28 cellular contexts compared by ENCODE assay signal in genomic region chr10:124315599-124316270, GRCh38.
A peak's percentile ranks its signal among the peaks of the same experiment; 100 is the strongest.
DNase-seq lines count a peak whose midpoint lies in the region; ATAC-seq, FAIRE-seq and TF ChIP-seq lines count a peak whose summit lies in the region.
"Had no signal": no experiment of that assay in that cellular context is flagged by ENCODE, and none has a peak within 500 bp of the region (broad histone marks: within the 10 kb centered on the region; RNA-seq: fewer than 3 reads in every experiment).

No MANE protein-coding gene starts in this region.

- TF ChIP-seq EP300 in GM12878 (IDR thresholded peaks at IDR 0.05; ENCODE audit: borderline replicate concordance in 1 of 2, control insufficient read depth in 1 of 2, low read depth in 2 of 2, low read length in 2 of 2) (no peak), SK-N-SH (IDR thresholded peaks at IDR 0.05; ENCODE audit: borderline replicate concordance in 1 of 2, low read depth in 1 of 2, low read length in 1 of 2) (no peak)

- CTCF ChIA-PET in GM12878 (lab: Yijun Ruan, JAX) = no interaction called here
- CTCF ChIA-PET in SK-N-SH (lab: Yijun Ruan, JAX) = interaction anchor here (0.6 to 0.8 kb wide), 2 partner anchors 15 to 57 kb away, joined by 3 read pairs; no protein-coding TSS in a partner anchor

- H3K4me3 ChIP-seq in GM12878 = no peak overlapping the region
- no peak overlapping the region for H3K4me3 ChIP-seq in upper lobe of right lung
- no peak overlapping the region for H3K4me3 ChIP-seq in SK-N-SH (ENCODE audit: low read depth in 2 of 2, low read length in 1 of 2)
- H3K4me3 ChIP-seq in esophagus squamous epithelium = no peak overlapping the region
- H3K4me3 ChIP-seq: Peyer's patch, psoas muscle, sigmoid colon, transverse colon had no signal

- TF ChIP-seq RAD21 in GM12878 (IDR thresholded peaks at IDR 0.05; ENCODE audit: insufficient read depth, low read depth, low read length) (no peak; the same call in 1 of the 2 replicates), SK-N-SH (IDR thresholded peaks at IDR 0.05; ENCODE audit: low read length) (no peak)

- no peak for ATAC-seq in GM12878
- peak; percentile 43 for ATAC-seq in upper lobe of right lung
- ATAC-seq: activated CD4-positive, CD25-positive, alpha-beta regulatory T cell treated with anti-CD3 and anti-CD28 coated beads, Interleukin-2, amount 50 U/mL, for 24 hours; foreskin keratinocyte; HCT116; naive thymus-derived CD8-positive, alpha-beta T cell; psoas muscle had no signal

- no peak overlapping the region for H3K9ac ChIP-seq in GM12878 (ENCODE audit: control insufficient read depth, insufficient read depth, low read length)
- no peak overlapping the region for H3K9ac ChIP-seq in SK-N-SH

- no TSS peak for BruUV-seq in GM12878 (replicated peaks; lab: Mats Ljungman, UMichigan)

- H3K9me3 ChIP-seq in GM12878 (replicated peaks; ENCODE audit: control insufficient read depth, insufficient read depth, low read length) (peaks cover 2% of the 10 kb centered on the region; the same call in 2 of the 3 replicates), upper lobe of right lung (no peaks in the 10 kb centered on the region), SK-N-SH (no peaks in the 10 kb centered on the region), esophagus squamous epithelium (no peaks in the 10 kb centered on the region)
- H3K9me3 ChIP-seq: Peyer's patch, psoas muscle, sigmoid colon, transverse colon had no signal

- H3K4me2 ChIP-seq in GM12878 (ENCODE audit: control insufficient read depth, insufficient read depth) (no peak overlapping the region), SK-N-SH (no peak overlapping the region)

- in situ Hi-C loops in GM12878 (cut with MboI) = no loop called here

- SMC1A ChIA-PET in GM12878 (lab: Charles Lee; ENCODE audit: uncharacterized antibody, unreplicated experiment) = interaction anchor here (1.1 to 1.4 kb wide), 2 partner anchors 9 to 11 kb away, joined by 3 to 4 read pairs; no protein-coding TSS in a partner anchor

- 50% methylated on average over 6 of the region's 6 CpGs for WGBS in GM12878 (ENCODE audit: insufficient coverage, insufficient replicate concordance, low lambda C conversion rate, missing lambda C conversion rate)
- WGBS in SK-N-SH (ENCODE audit: low lambda C conversion rate) = 28% methylated on average over 6 of the region's 6 CpGs
- WGBS in esophagus squamous epithelium, 2 donors = 59 to 74% methylated on average over 6 of the region's 6 CpGs

- no peaks in the 10 kb centered on the region for H3K79me2 ChIP-seq in GM12878 (ENCODE audit: control insufficient read depth, insufficient read depth, low read length)
- H3K79me2 ChIP-seq in SK-N-SH (ENCODE audit: insufficient read depth) = no peaks in the 10 kb centered on the region

- FAIRE-seq in GM12878 (lab: Jason Lieb, UNC) = no peak
- FAIRE-seq: kidney had no signal

- POLR2A ChIA-PET in GM12878 (lab: Charles Lee) (no interaction called here), SK-N-SH (lab: Yijun Ruan, JAX) (no interaction called here)

- H3F3A ChIP-seq in SK-N-SH (replicated peaks; ENCODE audit: insufficient read depth) = no peaks in the 10 kb centered on the region

- H3K36me3 ChIP-seq in GM12878 (ENCODE audit: control insufficient read depth in 2 of 2, insufficient read depth in 2 of 2, low read length in 1 of 2) (no peaks in the 10 kb centered on the region), upper lobe of right lung (no peaks in the 10 kb centered on the region), SK-N-SH (replicated peaks in 1 of 2; ENCODE audit: control insufficient read depth in 1 of 2, insufficient read depth in 2 of 2, low read length in 1 of 2) (no peaks in the 10 kb centered on the region), esophagus squamous epithelium (no peaks in the 10 kb centered on the region)
- H3K36me3 ChIP-seq: Peyer's patch, sigmoid colon, transverse colon had no signal

- TF ChIP-seq CTCF in GM12878 (IDR thresholded peaks at IDR 0.05 in 2 of 3, conservative IDR thresholded peaks at IDR 0.05 in 1 of 3; ENCODE audit: control insufficient read depth in 2 of 3, extremely low read depth in 1 of 3, insufficient read depth in 1 of 3, low read depth in 3 of 3, low read length in 3 of 3) (no peak; a peak in 1 of 6 replicates), upper lobe of right lung (IDR thresholded peaks at IDR 0.05) (no peak), SK-N-SH (IDR thresholded peaks at IDR 0.05) (no peak), esophagus squamous epithelium (IDR thresholded peaks at IDR 0.05) (no peak)

- H3K27ac ChIP-seq in GM12878 (ENCODE audit: control insufficient read depth, insufficient read depth) = no peak overlapping the region
- no peak overlapping the region for H3K27ac ChIP-seq in upper lobe of right lung
- H3K27ac ChIP-seq in SK-N-SH (ENCODE audit: low read depth in 2 of 2, low read length in 1 of 2) = no peak overlapping the region
- no peak overlapping the region for H3K27ac ChIP-seq in esophagus squamous epithelium
- H3K27ac ChIP-seq: 22Rv1, foreskin keratinocyte, Peyer's patch, psoas muscle, sigmoid colon, transverse colon had no signal

- H3K9me2 ChIP-seq in SK-N-SH = no peaks in the 10 kb centered on the region

- no peak overlapping the region for H2AFZ ChIP-seq in GM12878 (ENCODE audit: control insufficient read depth, low read depth, low read length)
- no peak overlapping the region for H2AFZ ChIP-seq in SK-N-SH (ENCODE audit: low read depth)

- H3K4me1 ChIP-seq in GM12878 (ENCODE audit: control insufficient read depth, insufficient read depth, low read length) = no peaks in the 10 kb centered on the region
- no peaks in the 10 kb centered on the region for H3K4me1 ChIP-seq in upper lobe of right lung
- no peaks in the 10 kb centered on the region for H3K4me1 ChIP-seq in SK-N-SH (ENCODE audit: control insufficient read depth in 1 of 2, insufficient read depth in 2 of 2, low read depth in 1 of 2, low read length in 1 of 2)
- H3K4me1 ChIP-seq in esophagus squamous epithelium = no peaks in the 10 kb centered on the region
- H3K4me1 ChIP-seq: foreskin keratinocyte, Peyer's patch, psoas muscle, sigmoid colon, transverse colon had no signal

- peak; percentile 10 for DNase-seq in NOMO-1 treated with DMSO at 0.1 percent for 48 hours (lab: John Stamatoyannopoulos, UW; ENCODE audit: unreplicated experiment)
- no peak for DNase-seq in NOMO-1 treated with dmso at 0.1 percent for 144 hours (lab: John Stamatoyannopoulos, UW; ENCODE audit: unreplicated experiment)
- DNase-seq in GM12878 (ENCODE audit: low read depth, low spot score) = no peak
- DNase-seq in islet precursor cell = peak; percentile 11
- no peak for DNase-seq in upper lobe of right lung
- no peak for DNase-seq in SK-N-SH
- no peak for DNase-seq in esophagus squamous epithelium (lab: John Stamatoyannopoulos, UW)
- no peak for DNase-seq in SW480 (ENCODE audit: low spot score)
- DNase-seq: activated CD4-positive, alpha-beta T cell treated with anti-CD3 and anti-CD28 coated beads, Interleukin-2, amount 50 U/mL, for 4 hours; activated CD8-positive, alpha-beta memory T cell treated with anti-CD3 and anti-CD28 coated beads, Interleukin-2, amount 50 U/mL, for 4 hours; activated naive CD4-positive, alpha-beta T cell treated with anti-CD3 and anti-CD28 coated beads, Interleukin-2, amount 50 U/mL, for 16 hours; cortex of kidney; DMS79; erythroblast; foreskin keratinocyte; kidney; naive thymus-derived CD8-positive, alpha-beta T cell; NCI-H1436 treated with DMSO at 0.1 percent for 48 hours; NCI-H2081 treated with DMSO at 0.1 percent for 48 hours; NCI-H226; Peyer's patch; psoas muscle; sigmoid colon; stimulated activated CD4-positive, alpha-beta T cell treated with anti-CD3 and anti-CD28 coated beads, Interleukin-4, amount 100 ng/mL, for 1 hour; transverse colon had no signal

- intact Hi-C loops in GM12878 (cut with micrococcal nuclease; ENCODE audit: unreplicated experiment) = no loop called here
- intact Hi-C loops in upper lobe of right lung (cut with DNase I) = no loop called here
- intact Hi-C loops in esophagus squamous epithelium (cut with DNase I) = no loop called here

- TF ChIP-seq POLR2A in GM12878 (IDR thresholded peaks at IDR 0.05; ENCODE audit: low read depth, low read length) (no peak), esophagus squamous epithelium (IDR thresholded peaks at IDR 0.05) (no peak)

- H4K20me1 ChIP-seq in GM12878 (ENCODE audit: control insufficient read depth, insufficient read depth) = no peaks in the 10 kb centered on the region
- H4K20me1 ChIP-seq in SK-N-SH (ENCODE audit: insufficient read depth) = no peaks in the 10 kb centered on the region

- H3K27me3 ChIP-seq in GM12878 (replicated peaks in 1 of 2; ENCODE audit: control insufficient read depth in 2 of 2, insufficient read depth in 2 of 2, low read length in 1 of 2) (no peaks in the 10 kb centered on the region), upper lobe of right lung (no peaks in the 10 kb centered on the region), SK-N-SH (ENCODE audit: insufficient read depth) (no peaks in the 10 kb centered on the region), esophagus squamous epithelium (no peaks in the 10 kb centered on the region)
- H3K27me3 ChIP-seq: foreskin keratinocyte, Peyer's patch, sigmoid colon, transverse colon had no signal

- RAD21 ChIA-PET in GM12878 (lab: Charles Lee; ENCODE audit: unreplicated experiment) = interaction anchor here (1.5 kb wide), 1 partner anchor 30 kb away, joined by 3 read pairs; no protein-coding TSS in a partner anchor

TF ChIP-seq in GM12878, 131 proteins besides CTCF, POLR2A, EP300 and RAD21 (continues in another document):
- TF ChIP-seq CHD2 (IDR thresholded peaks at IDR 0.05; ENCODE audit: borderline replicate concordance, low read depth, low read length) = no peak

TF ChIP-seq in SK-N-SH, 30 proteins besides CTCF, POLR2A, EP300 and RAD21 (continues in another document):
- no peak for TF ChIP-seq GATA2 (CRISPR knock-in tag; IDR thresholded peaks at IDR 0.05)
- no peak for TF ChIP-seq RXRA (IDR thresholded peaks at IDR 0.05; ENCODE audit: borderline replicate concordance, low read depth)
- no peak for TF ChIP-seq RCOR1 (IDR thresholded peaks at IDR 0.05; ENCODE audit: low read length)
- no peak for TF ChIP-seq CHD2 (IDR thresholded peaks at IDR 0.05; ENCODE audit: low read length, partially characterized antibody)
- TF ChIP-seq FOXJ3 (CRISPR knock-in tag; IDR thresholded peaks at IDR 0.05) = no peak
- no peak for TF ChIP-seq TEAD4 (IDR thresholded peaks at IDR 0.05; ENCODE audit: borderline replicate concordance, insufficient read depth)
- no peak for TF ChIP-seq SMC3 (IDR thresholded peaks at IDR 0.05; ENCODE audit: low read depth, low read length)
- no peak for TF ChIP-seq NFIC (IDR thresholded peaks at IDR 0.05; ENCODE audit: borderline replicate concordance)
- TF ChIP-seq NRF1 (IDR thresholded peaks at IDR 0.05; ENCODE audit: low read depth, low read length) = no peak
- no peak for TF ChIP-seq FOXM1 (IDR thresholded peaks at IDR 0.05; ENCODE audit: low read depth)
- no peak for TF ChIP-seq FOSL2 (IDR thresholded peaks at IDR 0.05; ENCODE audit: borderline replicate concordance, low read depth)
- TF ChIP-seq GABPA (IDR thresholded peaks at IDR 0.05; ENCODE audit: low read depth) = no peak
- no peak for TF ChIP-seq MAX (IDR thresholded peaks at IDR 0.05; ENCODE audit: low read depth)

Comparison
In these comparisons a context has a peak if more than half of its experiments do, and no peak if none do; other contexts are left out.
1. DNase-seq: peak in NOMO-1 treated with DMSO at 0.1 percent for 48 hours (single experiment) and islet precursor cell (single experiment); none in NOMO-1 treated with dmso at 0.1 percent for 144 hours (single experiment), GM12878 (single experiment), upper lobe of right lung (single experiment), SK-N-SH (single experiment), esophagus squamous epithelium (single experiment) and SW480 (single experiment).